In the genomic region with DNA sequence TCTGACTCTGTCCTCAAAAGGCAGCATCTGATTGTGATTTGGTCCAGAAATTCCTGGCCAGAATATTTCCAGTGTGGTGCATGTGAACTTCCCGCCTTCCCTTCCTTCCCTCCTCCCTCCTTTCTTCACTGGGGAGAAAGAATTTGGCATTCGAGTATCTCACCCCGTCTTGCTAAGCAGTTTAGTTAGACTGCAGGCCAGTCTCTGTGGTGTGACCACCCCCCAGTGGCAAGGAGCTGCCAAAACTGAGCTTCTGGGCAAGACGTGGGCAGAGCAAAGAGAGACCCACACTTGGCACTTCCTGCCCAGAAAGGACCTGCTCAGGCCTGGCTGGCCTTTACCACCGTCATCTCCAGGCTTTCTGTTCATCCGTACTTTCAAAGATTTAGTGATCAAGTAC, we compare ENCODE assay signal across 8 cellular contexts. TPM values are rescaled to one million over a fixed set of nuclear protein-coding genes. Genes with fewer than 3 reads are reported as not detected.
DNase-seq lines count a peak whose midpoint lies in the region; ATAC-seq and TF ChIP-seq lines count a peak whose summit lies in the region.

No MANE protein-coding gene starts in this region.

- no peaks in the 10 kb centered on the region for H3K36me3 Mint-ChIP-seq in activated CD4-positive, alpha-beta memory T cell treated with anti-CD3 and anti-CD28 coated beads for 36 hours

- peaks cover 0 to 13% (median 0%) of the 10 kb centered on the region in 7 donors for H3K27me3 ChIP-seq in spleen (replicated peaks in 1 of 7)

- intact Hi-C loops in activated CD4-positive, alpha-beta memory T cell treated with anti-CD3 and anti-CD28 coated beads for 36 hours (cut with micrococcal nuclease), result loop anchor here (5.0 kb wide), 1 partner anchor 97 kb away; the partner anchor contains the start of gene NKD1
- intact Hi-C loops in spleen (cut with DNase I; ENCODE audit: low total_unique reads), result no loop called here

- no peak overlapping the region for H3K27ac Mint-ChIP-seq in activated CD4-positive, alpha-beta memory T cell treated with anti-CD3 and anti-CD28 coated beads for 36 hours

- H3K27me3 Mint-ChIP-seq in activated CD4-positive, alpha-beta memory T cell treated with anti-CD3 and anti-CD28 coated beads for 36 hours, result no peaks in the 10 kb centered on the region

- no peaks in the 10 kb centered on the region for H3K9me3 ChIP-seq in spleen

- DNase-seq in AG09319 (ENCODE audit: extremely low read depth, low read depth), result peak; percentile 7
- DNase-seq in H4 (ENCODE audit: low spot score), result peak; percentile 37
- DNase-seq in activated CD4-positive, alpha-beta memory T cell treated with anti-CD3 and anti-CD28 coated beads for 36 hours, result peak; percentile 59
- DNase-seq in foreskin fibroblast, result peak in 1 of 2 donors; percentile 15
- DNase-seq in spleen, result no peak
- no peak for DNase-seq in cerebellar nuclear complex (lab: John Stamatoyannopoulos, UW)
- no peak for DNase-seq in HCEC 1CT

- H3K9me3 Mint-ChIP-seq in activated CD4-positive, alpha-beta memory T cell treated with anti-CD3 and anti-CD28 coated beads for 36 hours, result no peaks in the 10 kb centered on the region

- POLR2A ChIA-PET in activated CD4-positive, alpha-beta memory T cell treated with anti-CD3 and anti-CD28 coated beads for 36 hours (lab: Charles Lee), result no interaction called here

- H3K4me1 ChIP-seq in spleen, result no peaks in the 10 kb centered on the region

- ATAC-seq in HG03196 (IDR thresholded peaks at IDR 0.05; ENCODE audit: unreplicated experiment), result no peak

- CTCF ChIA-PET in activated CD4-positive, alpha-beta memory T cell treated with anti-CD3 and anti-CD28 coated beads for 36 hours (lab: Charles Lee), result interaction anchor here (0.6 to 1.6 kb wide), 9 partner anchors 17 to 619 kb away, joined by 3 to 6 read pairs (median 3); partner anchors contain the start of genes BRD7, CNEP1R1 and NKD1

- H3K36me3 ChIP-seq in spleen, result no peaks in the 10 kb centered on the region

- WGBS in spleen, 5 donors, result 33 to 52% (median 40%) methylated on average over 6 of the region's 6 CpGs

- H3K4me3 ChIP-seq in foreskin fibroblast (ENCODE audit: low read depth in 1 of 2, low read length in 2 of 2), result no peak overlapping the region
- no peak overlapping the region for H3K4me3 ChIP-seq in spleen

- H3K4me3 Mint-ChIP-seq in activated CD4-positive, alpha-beta memory T cell treated with anti-CD3 and anti-CD28 coated beads for 36 hours, result no peak overlapping the region

- no peak for TF ChIP-seq POLR2A in spleen (IDR thresholded peaks at IDR 0.05)

- TF ChIP-seq CTCF in AG09319 (IDR thresholded peaks at IDR 0.05; ENCODE audit: low read depth, low read length) (peak; percentile 48), foreskin fibroblast (IDR thresholded peaks at IDR 0.05; ENCODE audit: low read depth, low read length) (peak; percentile 3), spleen (IDR thresholded peaks at IDR 0.05 in 8 of 11, conservative IDR thresholded peaks at IDR 0.05 in 3 of 11) (peak in 10 of 11 experiments; percentile 13 to 60 (median 36))

- H3K4me1 Mint-ChIP-seq in activated CD4-positive, alpha-beta memory T cell treated with anti-CD3 and anti-CD28 coated beads for 36 hours (ENCODE audit: low read depth), result peaks cover 4% of the 10 kb centered on the region

- H3K27ac ChIP-seq in spleen, result no peak overlapping the region

RNA-seq across cellular contexts. Expression of gene SNX20, which starts 36.4 kb away (rescaled TPM):
- not detected in 2 replicates for total RNA-seq in H4 (2014; rRNA removed; shearing (Covaris generic))
- 10 to 100 TPM; 55.4 to 56.9 TPM for total RNA-seq in activated CD4-positive, alpha-beta memory T cell treated with anti-CD3 and anti-CD28 coated beads for 36 hours
- 10 to 100 TPM; 27.2 to 50.5 (median 34.7) TPM for total RNA-seq in spleen
- 10 to 100 TPM; 17.6 to 24.6 (median 23.7) TPM for polyA plus RNA-seq in spleen

RNA-seq across cellular contexts. Expression of gene NOD2, which starts 48.7 kb away (rescaled TPM):
- not detected in 2 replicates for total RNA-seq in H4 (2014; rRNA removed; shearing (Covaris generic))
- 10 to 100 TPM; 17.9 to 18.7 TPM for total RNA-seq in activated CD4-positive, alpha-beta memory T cell treated with anti-CD3 and anti-CD28 coated beads for 36 hours
- total RNA-seq in spleen, result 10 to 100 TPM in 3 of 7 donors, 1 to 10 TPM in 4; 5.6 to 23.2 (median 9.9) TPM
- polyA plus RNA-seq in spleen, result 1 to 10 TPM in 2 of 3 donors, under 1 TPM in 1; 0.41 to 2.8 (median 2.3) TPM

Comparison
In these comparisons a context has a peak if more than half of its experiments do, and no peak if none do; other contexts are left out.
1. DNase-seq: peak in AG09319 (single experiment), H4 (single experiment) and activated CD4-positive, alpha-beta memory T cell treated with anti-CD3 and anti-CD28 coated beads for 36 hours (single experiment); none in spleen (single experiment), cerebellar nuclear complex (0 of 2) and HCEC 1CT (single experiment).
2. RNA of gene SNX20, which starts 36.4 kb away (total RNA-seq): 55.4 to 56.9 TPM in activated CD4-positive, alpha-beta memory T cell treated with anti-CD3 and anti-CD28 coated beads for 36 hours and 27.2 to 50.5 TPM in spleen; not detected in H4; every median in the first group is over 10 times any median in the second.
3. Peak in every context shown above with its lines, with median percentiles within 50 percentile points of each other: CTCF ChIP-seq.